Comparison of ENCODE assay signal across 13 cellular contexts in genomic region chr9:19155106-19155999, GRCh38. TPM values are rescaled to one million over a fixed set of nuclear protein-coding genes. Genes with fewer than 3 reads are reported as not detected.
DNase-seq lines count a peak whose midpoint lies in the region; ATAC-seq, FAIRE-seq and TF ChIP-seq lines count a peak whose summit lies in the region.
"Had no signal": no experiment of that assay in that cellular context is flagged by ENCODE, and none has a peak within 500 bp of the region (broad histone marks: within the 10 kb centered on the region; RNA-seq: fewer than 3 reads in every experiment).

No MANE protein-coding gene starts in this region.

- intact Hi-C loops in HepG2 (cut with micrococcal nuclease; ENCODE audit: unreplicated experiment), result no loop called here

- in situ Hi-C loops in HepG2 (cut with HindIII; ENCODE audit: extremely low pct_ligation_motif_present, low pct_unique_long_range_greater_than_20kb), result no loop called here

- no peaks in the 10 kb centered on the region for H3K79me2 ChIP-seq in HepG2 (ENCODE audit: insufficient read depth, low read length)

- TF ChIP-seq EP300 in HepG2 (IDR thresholded peaks at IDR 0.05; ENCODE audit: low read depth in 2 of 2, low read length in 2 of 2) (no peak), HepG2 (CRISPR knock-in tag; IDR thresholded peaks at IDR 0.05; ENCODE audit: borderline replicate concordance) (no peak)

- TSS peak; percentile 49 for BruUV-seq in HepG2 (replicated peaks; lab: Mats Ljungman, UMichigan)

- CTCF ChIA-PET in HepG2 (lab: Yijun Ruan, JAX; ENCODE audit: low intra/inter-chr PET ratio, low total read pairs), result interaction anchor here (1.1 to 1.3 kb wide), 2 partner anchors 28 to 32 kb away, joined by 3 read pairs; partner anchors contain the start of gene PLIN2

- peak; percentile 63 for DNase-seq in DMS79 treated with DMSO at 0.1 percent for 48 hours (lab: John Stamatoyannopoulos, UW)
- DNase-seq in DMS79 (lab: John Stamatoyannopoulos, UW), result no peak
- DNase-seq in NCI-H69 (lab: John Stamatoyannopoulos, UW), result peak; percentile 98
- no peak for DNase-seq in HepG2 (ENCODE audit: low spot score)
- DNase-seq in SJCRH30, result no peak
- DNase-seq: aorta had no signal

- H3K9me3 ChIP-seq in HepG2 (ENCODE audit: low read length) (no peaks in the 10 kb centered on the region), SJCRH30 (replicated peaks) (no peaks in the 10 kb centered on the region)
- H3K9me3 ChIP-seq: esophagus muscularis mucosa, prostate gland had no signal

- H3K4me1 ChIP-seq in HepG2 (ENCODE audit: insufficient read depth, low read length) (peaks cover 98% of the 10 kb centered on the region), SJCRH30 (no peaks in the 10 kb centered on the region)
- H3K4me1 ChIP-seq: prostate gland had no signal

- H3K4me2 ChIP-seq in HepG2 (ENCODE audit: low read depth, low read length), result peak overlapping the region; percentile 65

- peak overlapping the region; percentile 68 for H2AFZ ChIP-seq in HepG2 (ENCODE audit: low read length)

- no peaks in the 10 kb centered on the region for H4K20me1 ChIP-seq in HepG2 (ENCODE audit: insufficient read depth, low read length)

- POLR2A ChIA-PET in HepG2 (lab: Yijun Ruan, JAX), result interaction anchor here (0.7 to 3.1 kb wide), 13 partner anchors 9 to 310 kb away, joined by 3 to 14 read pairs (median 3); partner anchors contain the start of gene DENND4C

- peak overlapping the region; percentile 57 for H3K9ac ChIP-seq in HepG2 (ENCODE audit: insufficient read depth, low read depth, low read length)

- WGBS in HepG2 (ENCODE audit: low lambda C conversion rate), result 7% methylated on average over 2 of the region's 2 CpGs

- no peak for TF ChIP-seq RAD21 in HepG2 (CRISPR knock-in tag; IDR thresholded peaks at IDR 0.05)

- H3K27ac ChIP-seq in HepG2 (ENCODE audit: extremely low read length, insufficient read depth, low read length), result peak overlapping the region; percentile 83
- H3K27ac ChIP-seq in SJCRH30, result no peak overlapping the region
- H3K27ac ChIP-seq: 22Rv1, esophagus muscularis mucosa, prostate gland had no signal

- no peaks in the 10 kb centered on the region for H3K36me3 ChIP-seq in HepG2 (replicated peaks in 1 of 2; ENCODE audit: control insufficient read depth in 1 of 2, insufficient read depth in 2 of 2, low read length in 2 of 2)
- H3K36me3 ChIP-seq in SJCRH30, result no peaks in the 10 kb centered on the region
- H3K36me3 ChIP-seq: esophagus muscularis mucosa, prostate gland had no signal

- H3K4me3 ChIP-seq in HepG2 (replicated peaks in 1 of 3; ENCODE audit: insufficient read depth in 1 of 3, low read depth in 2 of 3, low read length in 3 of 3) (peak overlapping the region in 2 of 3 experiments; percentile 0 to 11; a peak in 1 of 6 replicates), SJCRH30 (no peak overlapping the region)
- H3K4me3 ChIP-seq: esophagus muscularis mucosa, prostate gland had no signal

- no peak for FAIRE-seq in HepG2 (lab: Jason Lieb, UNC)

- H3K27me3 ChIP-seq in HepG2 (ENCODE audit: control insufficient read depth in 1 of 2, insufficient read depth in 2 of 2, low read length in 2 of 2) (no peaks in the 10 kb centered on the region), SJCRH30 (no peaks in the 10 kb centered on the region)
- H3K27me3 ChIP-seq: esophagus muscularis mucosa had no signal

- no peak for TF ChIP-seq CTCF in HepG2 (CRISPR knock-in tag; IDR thresholded peaks at IDR 0.05)

- ATAC-seq in GM18868 (IDR thresholded peaks at IDR 0.05; ENCODE audit: unreplicated experiment) (peak; percentile 66), HepG2 (peak; percentile 27), GM19455 (IDR thresholded peaks at IDR 0.05; ENCODE audit: unreplicated experiment) (no peak), HG03039 (IDR thresholded peaks at IDR 0.05; ENCODE audit: unreplicated experiment) (no peak)
- ATAC-seq: WTC11 had no signal

- TF ChIP-seq POLR2A in HepG2 (IDR thresholded peaks at IDR 0.05; ENCODE audit: insufficient read depth in 1 of 2, low read depth in 2 of 2, low read length in 2 of 2), result no peak

TF ChIP-seq in HepG2, 621 proteins besides CTCF, POLR2A, EP300 and RAD21 (continues in another document):
- TF ChIP-seq ZNF746 (CRISPR knock-in tag; IDR thresholded peaks at IDR 0.05), result no peak
- TF ChIP-seq ZFX (CRISPR knock-in tag; IDR thresholded peaks at IDR 0.05; ENCODE audit: low read depth), result 0 out of 2 replicates have a peak, but pooled peaks have one; percentile 4
- peak; percentile 42 for TF ChIP-seq POLR2G (IDR thresholded peaks at IDR 0.05; ENCODE audit: low read depth, low read length)
- TF ChIP-seq ZNF331 (CRISPR knock-in tag; IDR thresholded peaks at IDR 0.05), result 0 out of 2 replicates have a peak, but pooled peaks have one; percentile 9

RNA-seq across cellular contexts. Expression of gene PLIN2, which starts 28.1 kb away (rescaled TPM):
- 173 and 246 TPM in 2 replicates for total RNA-seq in HepG2 (2016; rRNA removed; fragmentation: Illumina TruSeq; extraction: Trizol)
- 50.1 and 56.5 TPM in 2 replicates for total RNA-seq in HepG2 (2016; cell fraction: cytosol; rRNA removed; fragmentation: Illumina TruSeq; extraction: Trizol; ENCODE audit: low read depth)
- total RNA-seq in HepG2 (2016; cell fraction: insoluble cytoplasmic fraction; rRNA removed; fragmentation: Illumina TruSeq; extraction: Trizol), result 166 and 239 TPM in 2 replicates
- 84.9 and 96.5 TPM in 2 replicates for total RNA-seq in HepG2 (2016; cell fraction: membrane; rRNA removed; fragmentation: Illumina TruSeq; extraction: Trizol)
- total RNA-seq in HepG2 (2016; cell fraction: nucleus; rRNA removed; fragmentation: Illumina TruSeq; extraction: Trizol), result 91.2 and 93.1 TPM in 2 replicates
- 822 and 951 TPM in 2 replicates for polyA plus RNA-seq in HepG2 (2011; rRNA removed)
- polyA plus RNA-seq in HepG2 (2011; cell fraction: cytosol; rRNA removed), result 1,188 and 1,378 TPM in 2 replicates
- polyA plus RNA-seq in HepG2 (2011; cell fraction: nucleus; rRNA removed), result 444 and 605 TPM in 2 replicates
- 656 and 669 TPM in 2 replicates for polyA plus RNA-seq in HepG2 (2012)
- 43.1 and 46.9 TPM in 2 replicates for polyA plus RNA-seq in HepG2 (2016; cell fraction: cytosol; fragmentation: Illumina TruSeq; extraction: Trizol; ENCODE audit: low read depth)
- polyA plus RNA-seq in HepG2 (2016; cell fraction: insoluble cytoplasmic fraction; fragmentation: Illumina TruSeq; extraction: Trizol; ENCODE audit: low read depth), result 237 and 238 TPM in 2 replicates
- 58.7 and 59.1 TPM in 2 replicates for polyA plus RNA-seq in HepG2 (2016; cell fraction: membrane; fragmentation: Illumina TruSeq; extraction: Trizol; ENCODE audit: low read depth)
- 110 and 124 TPM in 2 replicates for polyA plus RNA-seq in HepG2 (2016; cell fraction: nucleus; fragmentation: Illumina TruSeq; extraction: Trizol; ENCODE audit: insufficient read depth, low read depth)
- 19.7 and 3,602 TPM in 2 replicates for polyA minus RNA-seq in HepG2 (2011; rRNA and poly(A)+ RNA removed; ENCODE audit: low replicate concordance)
- 634 and 723 TPM in 2 replicates for polyA minus RNA-seq in HepG2 (2011; cell fraction: cytosol; rRNA and poly(A)+ RNA removed)
- 230 and 413 TPM in 2 replicates for polyA minus RNA-seq in HepG2 (2011; cell fraction: nucleus; rRNA and poly(A)+ RNA removed)
- total RNA-seq in SJCRH30 (2014; rRNA removed; shearing (Covaris generic)), result 27.1 and 30.7 TPM in 2 replicates

RNA-seq across cellular contexts. Expression of gene HAUS6, which starts 52.6 kb away (rescaled TPM):
- total RNA-seq in HepG2 (2016; rRNA removed; fragmentation: Illumina TruSeq; extraction: Trizol), result 31.1 and 51.3 TPM in 2 replicates
- 8.8 and 9.4 TPM in 2 replicates for total RNA-seq in HepG2 (2016; cell fraction: cytosol; rRNA removed; fragmentation: Illumina TruSeq; extraction: Trizol; ENCODE audit: low read depth)
- total RNA-seq in HepG2 (2016; cell fraction: insoluble cytoplasmic fraction; rRNA removed; fragmentation: Illumina TruSeq; extraction: Trizol), result 28.3 and 49.0 TPM in 2 replicates
- total RNA-seq in HepG2 (2016; cell fraction: membrane; rRNA removed; fragmentation: Illumina TruSeq; extraction: Trizol), result 13.2 and 16.4 TPM in 2 replicates
- total RNA-seq in HepG2 (2016; cell fraction: nucleus; rRNA removed; fragmentation: Illumina TruSeq; extraction: Trizol), result 28.7 and 30.6 TPM in 2 replicates
- polyA plus RNA-seq in HepG2 (2011; rRNA removed), result 6.2 and 9.8 TPM in 2 replicates
- polyA plus RNA-seq in HepG2 (2011; cell fraction: cytosol; rRNA removed), result 3.9 and 4.5 TPM in 2 replicates
- 5.5 and 6.2 TPM in 2 replicates for polyA plus RNA-seq in HepG2 (2011; cell fraction: nucleus; rRNA removed)
- polyA plus RNA-seq in HepG2 (2012), result 8.1 and 13.3 TPM in 2 replicates
- 0.77 and 1.1 TPM in 2 replicates for polyA plus RNA-seq in HepG2 (2016; cell fraction: cytosol; fragmentation: Illumina TruSeq; extraction: Trizol; ENCODE audit: low read depth)
- polyA plus RNA-seq in HepG2 (2016; cell fraction: insoluble cytoplasmic fraction; fragmentation: Illumina TruSeq; extraction: Trizol; ENCODE audit: low read depth), result 25.0 and 27.9 TPM in 2 replicates
- 3.1 and 3.4 TPM in 2 replicates for polyA plus RNA-seq in HepG2 (2016; cell fraction: membrane; fragmentation: Illumina TruSeq; extraction: Trizol; ENCODE audit: low read depth)
- 36.4 and 41.0 TPM in 2 replicates for polyA plus RNA-seq in HepG2 (2016; cell fraction: nucleus; fragmentation: Illumina TruSeq; extraction: Trizol; ENCODE audit: insufficient read depth, low read depth)
- polyA minus RNA-seq in HepG2 (2011; rRNA and poly(A)+ RNA removed; ENCODE audit: low replicate concordance), result 10.4 and 16.3 TPM in 2 replicates
- polyA minus RNA-seq in HepG2 (2011; cell fraction: cytosol; rRNA and poly(A)+ RNA removed), result 9.9 and 12.0 TPM in 2 replicates
- 21.0 and 21.8 TPM in 2 replicates for polyA minus RNA-seq in HepG2 (2011; cell fraction: nucleus; rRNA and poly(A)+ RNA removed)
- total RNA-seq in SJCRH30 (2014; rRNA removed; shearing (Covaris generic)), result 44.7 and 49.7 TPM in 2 replicates

Comparison
In these comparisons a context has a peak if more than half of its experiments do, and no peak if none do; other contexts are left out.
1. DNase-seq: peak in DMS79 treated with DMSO at 0.1 percent for 48 hours (single experiment) and NCI-H69 (single experiment); none in DMS79 (single experiment), HepG2 (single experiment) and SJCRH30 (0 of 2).
2. ATAC-seq: peak in GM18868 (single experiment) and HepG2 (single experiment); none in GM19455 (single experiment) and HG03039 (single experiment).